In genomic region chrX:68880846-68881513, GRCh38 we compare ENCODE assay signal across 1 cellular context.
TF ChIP-seq lines count a peak whose summit lies in the region.

No MANE protein-coding gene starts in this region.

TF ChIP-seq in WTC11, 78 proteins besides CTCF, POLR2A, EP300 and RAD21 (continued from another document):
- TF ChIP-seq, protein P1, sequence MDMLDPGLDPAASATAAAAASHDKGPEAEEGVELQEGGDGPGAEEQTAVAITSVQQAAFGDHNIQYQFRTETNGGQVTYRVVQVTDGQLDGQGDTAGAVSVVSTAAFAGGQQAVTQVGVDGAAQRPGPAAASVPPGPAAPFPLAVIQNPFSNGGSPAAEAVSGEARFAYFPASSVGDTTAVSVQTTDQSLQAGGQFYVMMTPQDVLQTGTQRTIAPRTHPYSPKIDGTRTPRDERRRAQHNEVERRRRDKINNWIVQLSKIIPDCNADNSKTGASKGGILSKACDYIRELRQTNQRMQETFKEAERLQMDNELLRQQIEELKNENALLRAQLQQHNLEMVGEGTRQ (CRISPR knock-in tag; IDR thresholded peaks at IDR 0.05), result no peak
- TF ChIP-seq ERG (CRISPR knock-in tag; IDR thresholded peaks at IDR 0.05) (no peak), CREB1 (CRISPR knock-in tag; IDR thresholded peaks at IDR 0.05) (no peak), GRHL2 (CRISPR knock-in tag; IDR thresholded peaks at IDR 0.05; ENCODE audit: insufficient replicate concordance, severe bottlenecking) (no peak), ZNF232 (CRISPR knock-in tag; IDR thresholded peaks at IDR 0.05) (no peak), AFF4 (CRISPR knock-in tag; IDR thresholded peaks at IDR 0.05; ENCODE audit: borderline replicate concordance) (no peak), ELF4 (CRISPR knock-in tag; IDR thresholded peaks at IDR 0.05; ENCODE audit: low read depth) (no peak)
- TF ChIP-seq, protein P2, sequence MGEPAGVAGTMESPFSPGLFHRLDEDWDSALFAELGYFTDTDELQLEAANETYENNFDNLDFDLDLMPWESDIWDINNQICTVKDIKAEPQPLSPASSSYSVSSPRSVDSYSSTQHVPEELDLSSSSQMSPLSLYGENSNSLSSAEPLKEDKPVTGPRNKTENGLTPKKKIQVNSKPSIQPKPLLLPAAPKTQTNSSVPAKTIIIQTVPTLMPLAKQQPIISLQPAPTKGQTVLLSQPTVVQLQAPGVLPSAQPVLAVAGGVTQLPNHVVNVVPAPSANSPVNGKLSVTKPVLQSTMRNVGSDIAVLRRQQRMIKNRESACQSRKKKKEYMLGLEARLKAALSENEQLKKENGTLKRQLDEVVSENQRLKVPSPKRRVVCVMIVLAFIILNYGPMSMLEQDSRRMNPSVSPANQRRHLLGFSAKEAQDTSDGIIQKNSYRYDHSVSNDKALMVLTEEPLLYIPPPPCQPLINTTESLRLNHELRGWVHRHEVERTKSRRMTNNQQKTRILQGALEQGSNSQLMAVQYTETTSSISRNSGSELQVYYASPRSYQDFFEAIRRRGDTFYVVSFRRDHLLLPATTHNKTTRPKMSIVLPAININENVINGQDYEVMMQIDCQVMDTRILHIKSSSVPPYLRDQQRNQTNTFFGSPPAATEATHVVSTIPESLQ (CRISPR knock-in tag; IDR thresholded peaks at IDR 0.05), result no peak
TF ChIP-seq in WTC11: peak in this region for 0.
